ENCODE assay signal across 15 cellular contexts in the genomic region with DNA sequence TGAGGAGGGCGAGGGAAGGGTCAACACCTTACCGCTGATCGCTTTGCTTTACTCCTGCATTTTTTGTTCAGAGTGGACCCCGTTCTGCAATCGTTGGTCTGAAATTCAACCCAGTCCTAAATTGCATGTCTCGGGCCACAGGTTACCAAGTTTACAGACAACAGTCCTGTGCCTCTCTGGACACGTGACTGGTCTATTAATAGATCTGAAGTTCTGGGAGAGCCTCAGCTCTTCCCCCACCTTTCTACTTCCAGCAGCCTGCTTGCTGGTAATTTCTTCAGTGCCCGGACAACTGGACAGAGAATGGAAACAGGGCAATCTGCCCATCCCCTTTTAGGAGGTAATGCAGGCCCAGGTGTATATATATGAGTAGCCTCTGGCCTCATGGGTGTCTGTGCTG.
A peak's percentile ranks its signal among the peaks of the same experiment; 100 is the strongest.
DNase-seq lines count a peak whose midpoint lies in the region; ATAC-seq and TF ChIP-seq lines count a peak whose summit lies in the region.
"Had no signal": no experiment of that assay in that cellular context is flagged by ENCODE, and none has a peak within 500 bp of the region (broad histone marks: within the 10 kb centered on the region; RNA-seq: fewer than 3 reads in every experiment).

No MANE protein-coding gene starts in this region.

- H3K4me1 ChIP-seq in breast epithelium: peaks cover 3 to 4% of the 10 kb centered on the region in 2 donors
- H3K4me1 ChIP-seq in mammary epithelial cell (ENCODE audit: insufficient read depth, low read length): peaks cover 8% of the 10 kb centered on the region
- H3K4me1 ChIP-seq in right cardiac atrium (ENCODE audit: control insufficient read depth, insufficient read depth, low read length): peaks cover 9% of the 10 kb centered on the region
- H3K4me1 ChIP-seq in upper lobe of right lung: peaks cover 21% of the 10 kb centered on the region

- H3K9me3 ChIP-seq in breast epithelium (no peaks in the 10 kb centered on the region), mammary epithelial cell (replicated peaks; ENCODE audit: insufficient read depth, low read length) (no peaks in the 10 kb centered on the region), right cardiac atrium (ENCODE audit: control insufficient read depth, low read length) (no peaks in the 10 kb centered on the region), upper lobe of right lung (no peaks in the 10 kb centered on the region)
- H3K9me3 ChIP-seq: A549 had no signal

- CTCF ChIA-PET in mammary epithelial cell (lab: Charles Lee; ENCODE audit: low non-redundant PET): no interaction called here

- H3K27ac ChIP-seq in breast epithelium (peak overlapping the region; percentile 45 to 50), mammary epithelial cell (ENCODE audit: insufficient read depth, low read depth, low read length) (no peak overlapping the region), right cardiac atrium (ENCODE audit: low read length) (no peak overlapping the region), upper lobe of right lung (no peak overlapping the region)
- H3K27ac ChIP-seq: A549 had no signal

- H3K79me2 ChIP-seq in mammary epithelial cell (ENCODE audit: insufficient read depth, low read length): peaks cover 56% of the 10 kb centered on the region

- peak overlapping the region; percentile 76 for H3K27ac Mint-ChIP-seq in nephron progenitor cell
- H3K27ac Mint-ChIP-seq in immature natural killer cell: peak overlapping the region in 3 of 6 donors; percentile 13 to 59 (median 39)
- H3K27ac Mint-ChIP-seq: activated CD4-positive, alpha-beta T cell treated with anti-CD3 and anti-CD28 coated beads, Interleukin-2, amount 10 ng/mL, durations not matched to agents 7 days and 5 days had no signal

- H3K4me3 Mint-ChIP-seq in nephron progenitor cell: no peak overlapping the region
- H3K4me3 Mint-ChIP-seq in immature natural killer cell: no peak overlapping the region
- H3K4me3 Mint-ChIP-seq: activated CD4-positive, alpha-beta T cell treated with anti-CD3 and anti-CD28 coated beads, Interleukin-2, amount 10 ng/mL, durations not matched to agents 7 days and 5 days; activated naive CD8-positive, alpha-beta T cell treated with anti-CD3 and anti-CD28 coated beads, Interleukin-2, amount 10 ng/mL, durations not matched to agents 7 days and 5 days; CD8-positive, alpha-beta memory T cell; central memory CD8-positive, alpha-beta T cell; effector memory CD8-positive, alpha-beta T cell had no signal

- no peaks in the 10 kb centered on the region for H4K20me1 ChIP-seq in mammary epithelial cell (ENCODE audit: insufficient read depth, low read length)

- TF ChIP-seq POLR2A in breast epithelium (IDR thresholded peaks at IDR 0.05): no peak

- peaks cover 11% of the 10 kb centered on the region for H3K4me1 Mint-ChIP-seq in nephron progenitor cell
- H3K4me1 Mint-ChIP-seq in immature natural killer cell: peaks cover 61 to 80% of the 10 kb centered on the region in 2 donors

- H2AFZ ChIP-seq in mammary epithelial cell (ENCODE audit: low read depth, low read length): no peak overlapping the region

- H3K27me3 ChIP-seq in breast epithelium (no peaks in the 10 kb centered on the region), mammary epithelial cell (ENCODE audit: insufficient read depth, low read length) (no peaks in the 10 kb centered on the region), right cardiac atrium (ENCODE audit: control insufficient read depth, insufficient read depth) (no peaks in the 10 kb centered on the region), upper lobe of right lung (no peaks in the 10 kb centered on the region)

- H3K4me2 ChIP-seq in mammary epithelial cell (ENCODE audit: insufficient read depth, low read depth, low read length): no peak overlapping the region
- H3K4me2 ChIP-seq: A549 had no signal

- no TSS peak for BruUV-seq in mammary epithelial cell (replicated peaks; lab: Mats Ljungman, UMichigan)

- dilution Hi-C loops in mammary epithelial cell (cut with HindIII; ENCODE audit: low sequenced_read_pairs): no loop called here

- H3K27me3 Mint-ChIP-seq in nephron progenitor cell (ENCODE audit: low read depth, poor library complexity): peaks cover 2% of the 10 kb centered on the region
- H3K27me3 Mint-ChIP-seq in immature natural killer cell (ENCODE audit: low read depth in 3 of 3): peaks cover 0 to 2% (median 0%) of the 10 kb centered on the region in 3 donors
- H3K27me3 Mint-ChIP-seq: activated CD4-positive, alpha-beta T cell treated with anti-CD3 and anti-CD28 coated beads, Interleukin-2, amount 10 ng/mL, durations not matched to agents 7 days and 5 days; activated naive CD8-positive, alpha-beta T cell treated with anti-CD3 and anti-CD28 coated beads, Interleukin-2, amount 10 ng/mL, durations not matched to agents 7 days and 5 days; CD8-positive, alpha-beta memory T cell; central memory CD8-positive, alpha-beta T cell; effector memory CD8-positive, alpha-beta T cell had no signal

- H3K36me3 ChIP-seq in breast epithelium (no peaks in the 10 kb centered on the region), mammary epithelial cell (ENCODE audit: insufficient read depth, low read length) (no peaks in the 10 kb centered on the region), upper lobe of right lung (no peaks in the 10 kb centered on the region)

- H3K4me3 ChIP-seq in breast epithelium (no peak overlapping the region), mammary epithelial cell (replicated peaks in 1 of 3; ENCODE audit: insufficient read depth in 1 of 3, low read depth in 2 of 3, low read length in 3 of 3) (no peak overlapping the region), right cardiac atrium (ENCODE audit: low read length) (no peak overlapping the region), upper lobe of right lung (no peak overlapping the region)
- H3K4me3 ChIP-seq: A549, lung had no signal

- in situ Hi-C loops in mammary epithelial cell (cut with MboI; ENCODE audit: low sequenced_read_pairs in 2 of 2): no loop called here

- ATAC-seq in right cardiac atrium: peak; percentile 54 to 62
- peak; percentile 77 for ATAC-seq in upper lobe of right lung
- ATAC-seq in HG03097 (IDR thresholded peaks at IDR 0.05; ENCODE audit: low FRiP score, unreplicated experiment): no peak
- ATAC-seq: A549; effector memory CD8-positive, alpha-beta T cell had no signal

- DNase-seq in breast epithelium (ENCODE audit: low spot score in 2 of 2) (no peak), mammary epithelial cell (no peak), right cardiac atrium (no peak), nephron progenitor cell (no peak), upper lobe of right lung (no peak), immature natural killer cell (no peak), SW480 (ENCODE audit: low spot score) (no peak)
- DNase-seq: activated CD4-positive, alpha-beta T cell treated with anti-CD3 and anti-CD28 coated beads, Interleukin-2, amount 10 ng/mL, durations not matched to agents 7 days and 5 days; activated naive CD8-positive, alpha-beta T cell treated with anti-CD3 and anti-CD28 coated beads, Interleukin-2, amount 10 ng/mL, durations not matched to agents 7 days and 5 days; CD8-positive, alpha-beta memory T cell; effector memory CD8-positive, alpha-beta T cell had no signal

- WGBS in mammary epithelial cell (ENCODE audit: low coverage, missing lambda C conversion rate): 75% methylated on average over 7 of the region's 8 CpGs
- 70% methylated on average over 8 of the region's 8 CpGs for WGBS in right cardiac atrium

- no peaks in the 10 kb centered on the region for H3K9me3 Mint-ChIP-seq in nephron progenitor cell
- H3K9me3 Mint-ChIP-seq in immature natural killer cell: no peaks in the 10 kb centered on the region
- H3K9me3 Mint-ChIP-seq: activated CD4-positive, alpha-beta T cell treated with anti-CD3 and anti-CD28 coated beads, Interleukin-2, amount 10 ng/mL, durations not matched to agents 7 days and 5 days; activated naive CD8-positive, alpha-beta T cell treated with anti-CD3 and anti-CD28 coated beads, Interleukin-2, amount 10 ng/mL, durations not matched to agents 7 days and 5 days; CD8-positive, alpha-beta memory T cell; central memory CD8-positive, alpha-beta T cell; effector memory CD8-positive, alpha-beta T cell had no signal

- no peak overlapping the region for H3K9ac ChIP-seq in mammary epithelial cell (ENCODE audit: insufficient read depth, low read length)

- no peaks in the 10 kb centered on the region for H3K36me3 Mint-ChIP-seq in nephron progenitor cell (ENCODE audit: low read depth)
- peaks cover 0 to 6% (median 0%) of the 10 kb centered on the region in 3 donors for H3K36me3 Mint-ChIP-seq in immature natural killer cell

- TF ChIP-seq CTCF in breast epithelium (IDR thresholded peaks at IDR 0.05): no peak
- no peak for TF ChIP-seq CTCF in mammary epithelial cell (conservative IDR thresholded peaks at IDR 0.05 in 1 of 2, IDR thresholded peaks at IDR 0.05 in 1 of 2; ENCODE audit: extremely low read depth in 1 of 2, insufficient read depth in 1 of 2, low read depth in 1 of 2, low read length in 2 of 2)
- TF ChIP-seq CTCF in nephron progenitor cell (IDR thresholded peaks at IDR 0.05): no peak
- no peak for TF ChIP-seq CTCF in upper lobe of right lung (IDR thresholded peaks at IDR 0.05)

- intact Hi-C loops in breast epithelium (cut with DNase I; ENCODE audit: low total_unique reads): no loop called here
- intact Hi-C loops in mammary epithelial cell (cut with micrococcal nuclease): no loop called here
- intact Hi-C loops in right cardiac atrium (cut with DNase I): no loop called here
- intact Hi-C loops in upper lobe of right lung (cut with DNase I): no loop called here

Comparison
In these comparisons a context has a peak if more than half of its experiments do, and no peak if none do; other contexts are left out.
1. H3K27ac ChIP-seq: peak in breast epithelium (2 of 2); none in mammary epithelial cell (single experiment), right cardiac atrium (single experiment) and upper lobe of right lung (single experiment).